In the genomic region with DNA sequence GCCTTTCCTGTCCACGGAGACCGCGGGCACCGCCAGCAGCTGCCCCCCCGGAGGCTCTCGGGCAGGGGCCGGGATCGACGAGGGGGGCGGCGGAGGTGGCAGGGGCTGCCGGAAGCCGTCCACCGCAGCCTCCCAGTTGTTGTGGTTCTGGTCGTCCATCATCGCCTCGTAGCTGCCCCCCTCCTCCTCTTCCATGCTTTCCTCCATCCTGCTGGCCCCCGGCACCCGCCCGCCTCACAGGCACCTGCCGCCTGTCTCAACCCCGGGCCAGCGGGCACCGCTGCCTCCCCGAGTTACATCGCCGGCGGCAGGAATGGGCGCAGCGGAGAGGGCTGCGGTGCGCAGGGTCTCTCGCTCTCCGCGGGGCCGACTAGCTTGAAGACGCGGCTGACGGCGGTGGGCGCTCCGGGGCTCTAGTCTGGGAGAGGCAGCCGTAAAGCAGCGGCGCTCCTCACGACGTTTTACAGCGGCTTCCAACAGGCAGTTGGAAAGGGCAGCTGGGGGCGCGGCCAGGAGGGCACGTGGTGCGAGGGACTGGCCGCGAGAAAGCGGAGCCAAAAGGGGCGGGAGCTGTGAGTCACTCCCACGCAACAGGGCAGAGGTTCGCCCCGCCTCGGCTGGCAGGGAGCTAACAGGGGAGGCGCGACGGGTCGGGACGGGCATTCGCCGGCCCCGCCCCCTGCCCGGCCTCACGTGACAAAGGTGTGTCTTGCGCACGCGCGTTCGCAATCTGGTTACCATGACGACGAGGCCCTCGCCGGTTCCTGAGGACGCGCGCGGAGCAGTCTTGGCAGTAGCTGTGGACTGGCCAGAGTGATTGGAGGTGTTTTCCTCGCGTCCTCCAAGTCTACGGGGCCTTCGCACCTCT, we compare ENCODE assay signal across 8 cellular contexts. TPM values are rescaled to one million over a fixed set of nuclear protein-coding genes. Genes with fewer than 3 reads are reported as not detected.
DNase-seq lines count a peak whose midpoint lies in the region; ATAC-seq, FAIRE-seq and TF ChIP-seq lines count a peak whose summit lies in the region.

A gene (minus strand): TSS at position 415 of the 868 bp plus-strand sequence. CDS start 208 bp downstream, at position 207.

- peak; percentile 79; the same call in 1 of the 2 replicates for TF ChIP-seq POLR2A in GM12892 (IDR thresholded peaks at IDR 0.05; ENCODE audit: low read depth, low read length)
- peak in 3 of 4 donors; percentile 54 to 89 (median 62) for TF ChIP-seq POLR2A in upper lobe of left lung (IDR thresholded peaks at IDR 0.05)

- H3K36me3 ChIP-seq in heart right ventricle (no peaks in the 10 kb centered on the region), upper lobe of left lung (no peaks in the 10 kb centered on the region)

- TF ChIP-seq CTCF in heart right ventricle (IDR thresholded peaks at IDR 0.05) (no peak), upper lobe of left lung (IDR thresholded peaks at IDR 0.05) (peak in 1 of 6 experiments; percentile 8)

- peaks cover 0 to 50% (median 31%) of the 10 kb centered on the region in 9 donors for H3K4me1 ChIP-seq in heart right ventricle
- peaks cover 18 to 35% (median 26%) of the 10 kb centered on the region in 4 donors for H3K4me1 ChIP-seq in upper lobe of left lung

- ATAC-seq in HG02852 (IDR thresholded peaks at IDR 0.05; ENCODE audit: unreplicated experiment) (peak; percentile 89), heart right ventricle (peak; percentile 99 to 100 (median 99)), upper lobe of left lung (ENCODE audit: low FRiP score in 2 of 2) (peak; percentile 99 to 100)

- H3K9me3 ChIP-seq in heart right ventricle (no peaks in the 10 kb centered on the region), upper lobe of left lung (no peaks in the 10 kb centered on the region)

- DNase-seq in GM12892 (ENCODE audit: insufficient read length) (peak; percentile 96), NCI-H146 (lab: John Stamatoyannopoulos, UW) (peak; percentile 100), T-helper 1 cell (peak; percentile 100), amniotic epithelial cell (ENCODE audit: low read depth) (peak; percentile 99), heart right ventricle (peak; percentile 100), posterior cingulate gyrus (peak; percentile 99 to 100 (median 100)), upper lobe of left lung (peak; percentile 100)

- no peaks in the 10 kb centered on the region for H3K27me3 ChIP-seq in heart right ventricle
- no peaks in the 10 kb centered on the region for H3K27me3 ChIP-seq in upper lobe of left lung

- H3K27ac ChIP-seq in heart right ventricle (peak within 1 kb of the TSS; percentile 51 to 96 (median 86)), upper lobe of left lung (peak within 1 kb of the TSS; percentile 91 to 96 (median 93))

- H3K4me3 ChIP-seq in heart right ventricle, result peak within 1 kb of the TSS; percentile 84 to 100 (median 95)
- H3K4me3 ChIP-seq in upper lobe of left lung, result peak within 1 kb of the TSS; percentile 75 to 99 (median 92)

- 0 to 1% methylated on average over 77 to 87 of the region's 87 CpGs for WGBS in heart right ventricle, 2 donors
- WGBS in upper lobe of left lung, 2 donors, result 0 to 1% methylated on average over 9 to 66 of the region's 87 CpGs

- peak; percentile 99 for FAIRE-seq in GM12892 (lab: Jason Lieb, UNC)

- peak in 1 of 4 donors; percentile 81 for TF ChIP-seq EP300 in upper lobe of left lung (IDR thresholded peaks at IDR 0.05)

- intact Hi-C loops in heart right ventricle (cut with DNase I), result loop anchor here in 4 of 10 donors (5.0 kb wide), 2 partner anchors 273 to 278 kb away; a partner anchor contains a TSS
- intact Hi-C loops in posterior cingulate gyrus (cut with DNase I), result loop anchor here (5.0 to 10.0 kb wide), 3 partner anchors 350 to 1380 kb away; a partner anchor contains a TSS

RNA-seq across cellular contexts. Expression of the gene that starts here (rescaled TPM):
- polyA plus RNA-seq in GM12892 (2012; ENCODE audit: missing spikeins), result 11.5 TPM
- total RNA-seq in heart right ventricle, result 10 to 100 TPM; 19.5 to 32.6 (median 25.2) TPM
- polyA plus RNA-seq in heart right ventricle, result 1 to 10 TPM; 4.9 to 7.3 TPM
- total RNA-seq in upper lobe of left lung, result 10 to 100 TPM; 23.3 to 44.0 (median 38.2) TPM

Comparison
In these comparisons a context has a peak if more than half of its experiments do, and no peak if none do; other contexts are left out.
1. Peak in every context shown above with its lines: DNase-seq, ATAC-seq, H3K4me3 ChIP-seq and H3K27ac ChIP-seq.